Comparison of ENCODE assay signal across 1 cellular context in the genomic region with DNA sequence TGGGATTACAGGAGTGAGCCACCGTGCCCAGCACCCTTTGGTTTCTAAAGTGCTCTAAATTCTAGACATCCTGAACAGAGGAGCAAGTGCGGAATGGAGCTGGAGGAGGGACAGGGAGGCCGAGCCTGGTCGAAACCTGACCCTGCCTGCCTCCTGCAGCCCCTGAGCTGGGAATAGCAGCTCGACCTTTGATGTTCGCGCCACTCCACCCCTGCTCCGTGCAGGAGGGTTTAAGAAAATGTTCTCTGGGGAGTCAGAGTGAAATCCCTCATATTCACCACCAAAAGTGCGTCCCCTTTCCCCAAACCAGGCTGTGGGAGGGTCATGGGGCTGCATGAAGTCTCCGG.
TF ChIP-seq lines count a peak whose summit lies in the region.

No MANE protein-coding gene starts in this region.

TF ChIP-seq in endothelial cell of umbilical vein, 7 proteins besides CTCF, POLR2A, EP300 and RAD21:
- peak; percentile 26 for TF ChIP-seq EZH2 (IDR thresholded peaks at IDR 0.05; ENCODE audit: borderline replicate concordance, low read depth, low read length, severe bottlenecking)
- TF ChIP-seq, protein P1, sequence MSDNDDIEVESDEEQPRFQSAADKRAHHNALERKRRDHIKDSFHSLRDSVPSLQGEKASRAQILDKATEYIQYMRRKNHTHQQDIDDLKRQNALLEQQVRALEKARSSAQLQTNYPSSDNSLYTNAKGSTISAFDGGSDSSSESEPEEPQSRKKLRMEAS (IDR thresholded peaks at IDR 0.05; ENCODE audit: insufficient read depth, insufficient read length) = no peak
